11 cellular contexts compared by ENCODE assay signal in genomic region chr20:43911066-43911465, GRCh38. TPM values are rescaled to one million over a fixed set of nuclear protein-coding genes. Genes with fewer than 3 reads are reported as not detected.
A peak's percentile ranks its signal among the peaks of the same experiment; 100 is the strongest.
DNase-seq lines count a peak whose midpoint lies in the region; ATAC-seq and TF ChIP-seq lines count a peak whose summit lies in the region.
"Had no signal": no experiment of that assay in that cellular context is flagged by ENCODE, and none has a peak within 500 bp of the region (broad histone marks: within the 10 kb centered on the region; RNA-seq: fewer than 3 reads in every experiment).

No MANE protein-coding gene starts in this region.

- H3K27ac Mint-ChIP-seq in activated CD4-positive, alpha-beta T cell treated with anti-CD3 and anti-CD28 coated beads, Interleukin-2, amount 10 ng/mL, durations not matched to agents 7 days and 5 days: no peak overlapping the region
- no peak overlapping the region for H3K27ac Mint-ChIP-seq in T-helper 2 cell treated with Interferon-gamma antibody and Interleukin-4, amounts not matched to agents 5 μg/mL and 100 μg/mL, for 36 hours

- no peaks in the 10 kb centered on the region for H3F3A ChIP-seq in PC-3 (ENCODE audit: low read length, unreplicated experiment)

- H4K12ac ChIP-seq in trophoblast cell (ENCODE audit: low read depth, low read length): no peak overlapping the region

- TF ChIP-seq CTCF in PC-3 (conservative IDR thresholded peaks at IDR 0.05; ENCODE audit: low read depth, low read length) (peak; percentile 53; the same call in 1 of the 2 replicates), choroid plexus epithelial cell (conservative IDR thresholded peaks at IDR 0.05; ENCODE audit: low read depth, low read length) (peak; percentile 60), osteoblast (IDR thresholded peaks at IDR 0.05; ENCODE audit: extremely low read depth, low read depth, low read length) (peak; percentile 49)

- H3K27ac ChIP-seq in PC-3 (ENCODE audit: low read length) (no peak overlapping the region), osteoblast (ENCODE audit: low read depth, low read length) (no peak overlapping the region), trophoblast cell (ENCODE audit: low read depth, low read length) (no peak overlapping the region)

- H2BK12ac ChIP-seq in trophoblast cell (ENCODE audit: low read length): no peak overlapping the region

- peaks cover 10% of the 10 kb centered on the region for H3K4me1 Mint-ChIP-seq in activated CD4-positive, alpha-beta T cell treated with anti-CD3 and anti-CD28 coated beads, Interleukin-2, amount 10 ng/mL, durations not matched to agents 7 days and 5 days
- peaks cover 18% of the 10 kb centered on the region for H3K4me1 Mint-ChIP-seq in T-helper 2 cell treated with Interferon-gamma antibody and Interleukin-4, amounts not matched to agents 5 μg/mL and 100 μg/mL, for 36 hours (ENCODE audit: low read depth)

- H2BK5ac ChIP-seq in trophoblast cell (ENCODE audit: low read depth, low read length, poor library complexity): no peak overlapping the region

- H3K79me2 ChIP-seq in PC-3 (ENCODE audit: low read length) (no peaks in the 10 kb centered on the region), osteoblast (ENCODE audit: insufficient read depth, low read length) (no peaks in the 10 kb centered on the region), trophoblast cell (ENCODE audit: control insufficient read depth, insufficient read depth, low read length, poor library complexity) (no peaks in the 10 kb centered on the region)

- peaks cover 4% of the 10 kb centered on the region; the same call in 1 of the 2 replicates for H3K36me3 ChIP-seq in PC-3 (ENCODE audit: low read depth, low read length)
- no peaks in the 10 kb centered on the region for H3K36me3 ChIP-seq in osteoblast (ENCODE audit: insufficient read depth, low read length)
- H3K36me3 ChIP-seq in trophoblast cell (ENCODE audit: control insufficient read depth in 1 of 2, insufficient read depth in 2 of 2, low read length in 2 of 2): no peaks in the 10 kb centered on the region

- peaks cover 26% of the 10 kb centered on the region for H3K9me3 Mint-ChIP-seq in activated CD4-positive, alpha-beta T cell treated with anti-CD3 and anti-CD28 coated beads, Interleukin-2, amount 10 ng/mL, durations not matched to agents 7 days and 5 days
- H3K9me3 Mint-ChIP-seq in T-helper 2 cell treated with Interferon-gamma antibody and Interleukin-4, amounts not matched to agents 5 μg/mL and 100 μg/mL, for 36 hours: peaks cover 48% of the 10 kb centered on the region

- POLR2A ChIA-PET in activated CD4-positive, alpha-beta T cell treated with anti-CD3 and anti-CD28 coated beads, Interleukin-2, amount 10 ng/mL, durations not matched to agents 7 days and 5 days (lab: Charles Lee): no interaction called here
- POLR2A ChIA-PET in PC-3 (lab: Charles Lee; ENCODE audit: unreplicated experiment): no interaction called here

- no peak overlapping the region for H4K8ac ChIP-seq in trophoblast cell (ENCODE audit: low read depth, low read length)

- H3K4me2 ChIP-seq in PC-3 (ENCODE audit: low read length) (no peak overlapping the region), osteoblast (ENCODE audit: insufficient read depth, low read length) (no peak overlapping the region), trophoblast cell (ENCODE audit: low read length) (no peak overlapping the region)

- H3K27me3 Mint-ChIP-seq in activated CD4-positive, alpha-beta T cell treated with anti-CD3 and anti-CD28 coated beads, Interleukin-2, amount 10 ng/mL, durations not matched to agents 7 days and 5 days: peaks cover 37% of the 10 kb centered on the region
- H3K27me3 Mint-ChIP-seq in T-helper 2 cell treated with Interferon-gamma antibody and Interleukin-4, amounts not matched to agents 5 μg/mL and 100 μg/mL, for 36 hours (ENCODE audit: low read depth): peaks cover 28% of the 10 kb centered on the region

- H2BK120ac ChIP-seq in trophoblast cell (ENCODE audit: insufficient read depth, low read length, poor library complexity): no peak overlapping the region

- peaks cover 3% of the 10 kb centered on the region for H3K36me3 Mint-ChIP-seq in activated CD4-positive, alpha-beta T cell treated with anti-CD3 and anti-CD28 coated beads, Interleukin-2, amount 10 ng/mL, durations not matched to agents 7 days and 5 days (ENCODE audit: low read depth)
- peaks cover 21% of the 10 kb centered on the region for H3K36me3 Mint-ChIP-seq in T-helper 2 cell treated with Interferon-gamma antibody and Interleukin-4, amounts not matched to agents 5 μg/mL and 100 μg/mL, for 36 hours (ENCODE audit: low read depth)

- DNase-seq in activated CD4-positive, alpha-beta T cell treated with anti-CD3 and anti-CD28 coated beads for 48 hours: peak; percentile 21
- no peak for DNase-seq in activated CD4-positive, alpha-beta T cell treated with anti-CD3 and anti-CD28 coated beads, Interleukin-2, amount 10 ng/mL, durations not matched to agents 7 days and 5 days
- DNase-seq in PC-3: peak; percentile 62
- peak; percentile 80 for DNase-seq in choroid plexus epithelial cell (ENCODE audit: low read depth)
- DNase-seq in osteoblast (ENCODE audit: insufficient read length, low spot score, missing footprints): peak; percentile 92
- DNase-seq in T-helper 2 cell treated with Interferon-gamma antibody and Interleukin-4, amounts not matched to agents 5 μg/mL and 100 μg/mL, for 36 hours (ENCODE audit: low spot score): no peak
- DNase-seq in trophoblast cell: no peak
- DNase-seq: ACHN; activated CD4-positive, CD25-positive, alpha-beta regulatory T cell treated with anti-CD3 and anti-CD28 coated beads, Interleukin-2, amount 50 U/mL, for 72 hours had no signal

- no peaks in the 10 kb centered on the region for H4K20me1 ChIP-seq in PC-3 (ENCODE audit: low read length)
- H4K20me1 ChIP-seq in osteoblast (ENCODE audit: insufficient read depth, low read length): no peaks in the 10 kb centered on the region

- H3K4ac ChIP-seq in trophoblast cell (ENCODE audit: low read depth, low read length): no peak overlapping the region

- H3K4me1 ChIP-seq in PC-3 (ENCODE audit: insufficient read depth, low read length): peaks cover 7% of the 10 kb centered on the region; the same call in 1 of the 2 replicates
- peaks cover 12% of the 10 kb centered on the region for H3K4me1 ChIP-seq in osteoblast (ENCODE audit: insufficient read depth, low read length)
- H3K4me1 ChIP-seq in trophoblast cell (ENCODE audit: control insufficient read depth in 1 of 2, insufficient read depth in 2 of 2, low read length in 2 of 2): peaks cover 3 to 10% of the 10 kb centered on the region in 2 experiments

- H3K4me3 ChIP-seq in PC-3 (ENCODE audit: low read length): no peak overlapping the region
- no peak overlapping the region for H3K4me3 ChIP-seq in choroid plexus epithelial cell (ENCODE audit: low read depth, low read length)
- H3K4me3 ChIP-seq in osteoblast (ENCODE audit: insufficient read depth, low read length): no peak overlapping the region
- H3K4me3 ChIP-seq in trophoblast cell (ENCODE audit: low read depth, low read length): no peak overlapping the region

- H2AFZ ChIP-seq in PC-3 (ENCODE audit: low read length) (no peak overlapping the region), osteoblast (ENCODE audit: low read length) (no peak overlapping the region), trophoblast cell (ENCODE audit: insufficient read depth, low read length, poor library complexity) (no peak overlapping the region)

- peaks cover 16% of the 10 kb centered on the region for H3K27me3 ChIP-seq in PC-3 (ENCODE audit: low read length)
- H3K27me3 ChIP-seq in osteoblast (ENCODE audit: insufficient read depth, low read length): peaks cover 17% of the 10 kb centered on the region
- H3K27me3 ChIP-seq in trophoblast cell (ENCODE audit: insufficient read depth, low read length): peaks cover 20% of the 10 kb centered on the region

- H3K79me1 ChIP-seq in trophoblast cell (ENCODE audit: low read length): no peaks in the 10 kb centered on the region

- H3K9me3 ChIP-seq in PC-3 (ENCODE audit: low read length): peaks cover 16% of the 10 kb centered on the region
- peaks cover 9% of the 10 kb centered on the region for H3K9me3 ChIP-seq in osteoblast (ENCODE audit: low read depth, low read length)
- H3K9me3 ChIP-seq in trophoblast cell (ENCODE audit: insufficient read depth, low read depth, low read length): peaks cover 9% of the 10 kb centered on the region

- ATAC-seq in PC-3 (peak; percentile 35), GM18519 (IDR thresholded peaks at IDR 0.05; ENCODE audit: low FRiP score, unreplicated experiment) (no peak)
- ATAC-seq: esophagus mucosa had no signal

- no peak overlapping the region for H3K14ac ChIP-seq in trophoblast cell (ENCODE audit: low read length)

- H3K9ac ChIP-seq in PC-3 (ENCODE audit: low read length): no peak overlapping the region
- no peak overlapping the region for H3K9ac ChIP-seq in trophoblast cell (ENCODE audit: low read length)

- intact Hi-C loops in PC-3 (cut with micrococcal nuclease): no loop called here

- no peak overlapping the region for H4K91ac ChIP-seq in trophoblast cell (ENCODE audit: low read depth, low read length)

- CTCF ChIA-PET in activated CD4-positive, alpha-beta T cell treated with anti-CD3 and anti-CD28 coated beads, Interleukin-2, amount 10 ng/mL, durations not matched to agents 7 days and 5 days (lab: Charles Lee): interaction anchor here (0.7 kb wide), 1 partner anchor 13 kb away, joined by 3 read pairs; no protein-coding TSS in a partner anchor
- CTCF ChIA-PET in PC-3 (lab: Charles Lee): interaction anchor here (0.8 kb wide), 1 partner anchor 66 kb away, joined by 3 read pairs; no protein-coding TSS in a partner anchor

- H2AK5ac ChIP-seq in trophoblast cell (ENCODE audit: low read length): no peak overlapping the region

- no peak overlapping the region for H3K4me3 Mint-ChIP-seq in activated CD4-positive, alpha-beta T cell treated with anti-CD3 and anti-CD28 coated beads, Interleukin-2, amount 10 ng/mL, durations not matched to agents 7 days and 5 days
- no peak overlapping the region for H3K4me3 Mint-ChIP-seq in T-helper 2 cell treated with Interferon-gamma antibody and Interleukin-4, amounts not matched to agents 5 μg/mL and 100 μg/mL, for 36 hours

- no CpG with 5 or more reads among the region's 2 CpGs for WGBS in trophoblast cell (ENCODE audit: extremely low coverage, insufficient coverage, insufficient read length)

- BruUV-seq in PC-3 (replicated peaks; lab: Mats Ljungman, UMichigan): no TSS peak

- H3K18ac ChIP-seq in trophoblast cell (ENCODE audit: low read length): no peak overlapping the region

- no peaks in the 10 kb centered on the region for H3K9me2 ChIP-seq in PC-3 (replicated peaks; ENCODE audit: low read length)

- H3K23ac ChIP-seq in trophoblast cell (ENCODE audit: low read length): no peak overlapping the region

RNA-seq across cellular contexts. Expression of gene TOX2, which starts 3.6 kb away (rescaled TPM):
- 1 to 10 TPM; 1.5 to 1.9 TPM for total RNA-seq in activated CD4-positive, alpha-beta T cell treated with anti-CD3 and anti-CD28 coated beads, Interleukin-2, amount 10 ng/mL, durations not matched to agents 7 days and 5 days
- total RNA-seq in PC-3 (2014; rRNA removed) (0.98 and 1.8 TPM in 2 replicates), osteoblast (0.88 and 1.1 TPM in 2 replicates)
- 0.37 and 0.42 TPM in 2 replicates for polyA plus RNA-seq in trophoblast cell (2013)

Comparison
In these comparisons a context has a peak if more than half of its experiments do, and no peak if none do; other contexts are left out.
1. DNase-seq: peak in activated CD4-positive, alpha-beta T cell treated with anti-CD3 and anti-CD28 coated beads for 48 hours (single experiment), PC-3 (single experiment), choroid plexus epithelial cell (single experiment) and osteoblast (single experiment); none in activated CD4-positive, alpha-beta T cell treated with anti-CD3 and anti-CD28 coated beads, Interleukin-2, amount 10 ng/mL, durations not matched to agents 7 days and 5 days (single experiment), T-helper 2 cell treated with Interferon-gamma antibody and Interleukin-4, amounts not matched to agents 5 μg/mL and 100 μg/mL, for 36 hours (single experiment) and trophoblast cell (0 of 2).
2. Peak in every context shown above with its lines, with median percentiles within 50 percentile points of each other: CTCF ChIP-seq.